In genomic region chr20:1328680-1329330, GRCh38 we compare ENCODE assay signal across 2 cellular contexts.
TF ChIP-seq lines count a peak whose summit lies in the region.

Gene SDCBP2, minus strand, starts transcription at chr20:1329139. Its CDS starts 8,723 bp downstream, at chr20:1320416.

TF ChIP-seq in SK-N-SH, 30 proteins besides CTCF, POLR2A, EP300 and RAD21 (continued from another document):
- TF ChIP-seq RXRA (IDR thresholded peaks at IDR 0.05; ENCODE audit: borderline replicate concordance, low read depth): no peak
- no peak for TF ChIP-seq JUND (IDR thresholded peaks at IDR 0.05)
- TF ChIP-seq, protein P1, sequence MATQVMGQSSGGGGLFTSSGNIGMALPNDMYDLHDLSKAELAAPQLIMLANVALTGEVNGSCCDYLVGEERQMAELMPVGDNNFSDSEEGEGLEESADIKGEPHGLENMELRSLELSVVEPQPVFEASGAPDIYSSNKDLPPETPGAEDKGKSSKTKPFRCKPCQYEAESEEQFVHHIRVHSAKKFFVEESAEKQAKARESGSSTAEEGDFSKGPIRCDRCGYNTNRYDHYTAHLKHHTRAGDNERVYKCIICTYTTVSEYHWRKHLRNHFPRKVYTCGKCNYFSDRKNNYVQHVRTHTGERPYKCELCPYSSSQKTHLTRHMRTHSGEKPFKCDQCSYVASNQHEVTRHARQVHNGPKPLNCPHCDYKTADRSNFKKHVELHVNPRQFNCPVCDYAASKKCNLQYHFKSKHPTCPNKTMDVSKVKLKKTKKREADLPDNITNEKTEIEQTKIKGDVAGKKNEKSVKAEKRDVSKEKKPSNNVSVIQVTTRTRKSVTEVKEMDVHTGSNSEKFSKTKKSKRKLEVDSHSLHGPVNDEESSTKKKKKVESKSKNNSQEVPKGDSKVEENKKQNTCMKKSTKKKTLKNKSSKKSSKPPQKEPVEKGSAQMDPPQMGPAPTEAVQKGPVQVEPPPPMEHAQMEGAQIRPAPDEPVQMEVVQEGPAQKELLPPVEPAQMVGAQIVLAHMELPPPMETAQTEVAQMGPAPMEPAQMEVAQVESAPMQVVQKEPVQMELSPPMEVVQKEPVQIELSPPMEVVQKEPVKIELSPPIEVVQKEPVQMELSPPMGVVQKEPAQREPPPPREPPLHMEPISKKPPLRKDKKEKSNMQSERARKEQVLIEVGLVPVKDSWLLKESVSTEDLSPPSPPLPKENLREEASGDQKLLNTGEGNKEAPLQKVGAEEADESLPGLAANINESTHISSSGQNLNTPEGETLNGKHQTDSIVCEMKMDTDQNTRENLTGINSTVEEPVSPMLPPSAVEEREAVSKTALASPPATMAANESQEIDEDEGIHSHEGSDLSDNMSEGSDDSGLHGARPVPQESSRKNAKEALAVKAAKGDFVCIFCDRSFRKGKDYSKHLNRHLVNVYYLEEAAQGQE (IDR thresholded peaks at IDR 0.05; ENCODE audit: low read depth, low read length): no peak
- no peak for TF ChIP-seq MEF2A (IDR thresholded peaks at IDR 0.05; ENCODE audit: borderline replicate concordance, low read depth)
- no peak for TF ChIP-seq IRF3 (IDR thresholded peaks at IDR 0.05; ENCODE audit: low read depth, low read length)
- no peak for TF ChIP-seq GATA2 (CRISPR knock-in tag; IDR thresholded peaks at IDR 0.05)
- no peak for TF ChIP-seq POLR2AphosphoS5 (IDR thresholded peaks at IDR 0.05; ENCODE audit: low read depth, low read length)

TF ChIP-seq in SK-N-SH treated with all-trans-retinoic acid at 6 μM for 48 hours, 23 proteins besides CTCF, POLR2A, EP300 and RAD21 (continued from another document):
- TF ChIP-seq, protein P2, sequence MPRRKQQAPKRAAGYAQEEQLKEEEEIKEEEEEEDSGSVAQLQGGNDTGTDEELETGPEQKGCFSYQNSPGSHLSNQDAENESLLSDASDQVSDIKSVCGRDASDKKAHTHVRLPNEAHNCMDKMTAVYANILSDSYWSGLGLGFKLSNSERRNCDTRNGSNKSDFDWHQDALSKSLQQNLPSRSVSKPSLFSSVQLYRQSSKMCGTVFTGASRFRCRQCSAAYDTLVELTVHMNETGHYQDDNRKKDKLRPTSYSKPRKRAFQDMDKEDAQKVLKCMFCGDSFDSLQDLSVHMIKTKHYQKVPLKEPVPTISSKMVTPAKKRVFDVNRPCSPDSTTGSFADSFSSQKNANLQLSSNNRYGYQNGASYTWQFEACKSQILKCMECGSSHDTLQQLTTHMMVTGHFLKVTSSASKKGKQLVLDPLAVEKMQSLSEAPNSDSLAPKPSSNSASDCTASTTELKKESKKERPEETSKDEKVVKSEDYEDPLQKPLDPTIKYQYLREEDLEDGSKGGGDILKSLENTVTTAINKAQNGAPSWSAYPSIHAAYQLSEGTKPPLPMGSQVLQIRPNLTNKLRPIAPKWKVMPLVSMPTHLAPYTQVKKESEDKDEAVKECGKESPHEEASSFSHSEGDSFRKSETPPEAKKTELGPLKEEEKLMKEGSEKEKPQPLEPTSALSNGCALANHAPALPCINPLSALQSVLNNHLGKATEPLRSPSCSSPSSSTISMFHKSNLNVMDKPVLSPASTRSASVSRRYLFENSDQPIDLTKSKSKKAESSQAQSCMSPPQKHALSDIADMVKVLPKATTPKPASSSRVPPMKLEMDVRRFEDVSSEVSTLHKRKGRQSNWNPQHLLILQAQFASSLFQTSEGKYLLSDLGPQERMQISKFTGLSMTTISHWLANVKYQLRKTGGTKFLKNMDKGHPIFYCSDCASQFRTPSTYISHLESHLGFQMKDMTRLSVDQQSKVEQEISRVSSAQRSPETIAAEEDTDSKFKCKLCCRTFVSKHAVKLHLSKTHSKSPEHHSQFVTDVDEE (CRISPR knock-in tag; IDR thresholded peaks at IDR 0.05): no peak
- TF ChIP-seq BACH2 (CRISPR knock-in tag; IDR thresholded peaks at IDR 0.05; ENCODE audit: borderline replicate concordance) (no peak), ZNF565 (CRISPR knock-in tag; conservative IDR thresholded peaks at IDR 0.05; ENCODE audit: low read depth) (no peak), TOX (CRISPR knock-in tag; IDR thresholded peaks at IDR 0.05; ENCODE audit: borderline replicate concordance) (no peak), OSR1 (CRISPR knock-in tag; IDR thresholded peaks at IDR 0.05) (no peak), ZNF70 (CRISPR knock-in tag; IDR thresholded peaks at IDR 0.05) (no peak), ARNTL (CRISPR knock-in tag; IDR thresholded peaks at IDR 0.05; ENCODE audit: borderline replicate concordance, low read depth) (no peak), PPARA (CRISPR knock-in tag; IDR thresholded peaks at IDR 0.05; ENCODE audit: borderline replicate concordance) (no peak), ZNF8 (CRISPR knock-in tag; IDR thresholded peaks at IDR 0.05) (no peak), ISL1 (CRISPR knock-in tag; IDR thresholded peaks at IDR 0.05) (no peak)
